Comparison of ENCODE assay signal across 6 cellular contexts in the genomic region with DNA sequence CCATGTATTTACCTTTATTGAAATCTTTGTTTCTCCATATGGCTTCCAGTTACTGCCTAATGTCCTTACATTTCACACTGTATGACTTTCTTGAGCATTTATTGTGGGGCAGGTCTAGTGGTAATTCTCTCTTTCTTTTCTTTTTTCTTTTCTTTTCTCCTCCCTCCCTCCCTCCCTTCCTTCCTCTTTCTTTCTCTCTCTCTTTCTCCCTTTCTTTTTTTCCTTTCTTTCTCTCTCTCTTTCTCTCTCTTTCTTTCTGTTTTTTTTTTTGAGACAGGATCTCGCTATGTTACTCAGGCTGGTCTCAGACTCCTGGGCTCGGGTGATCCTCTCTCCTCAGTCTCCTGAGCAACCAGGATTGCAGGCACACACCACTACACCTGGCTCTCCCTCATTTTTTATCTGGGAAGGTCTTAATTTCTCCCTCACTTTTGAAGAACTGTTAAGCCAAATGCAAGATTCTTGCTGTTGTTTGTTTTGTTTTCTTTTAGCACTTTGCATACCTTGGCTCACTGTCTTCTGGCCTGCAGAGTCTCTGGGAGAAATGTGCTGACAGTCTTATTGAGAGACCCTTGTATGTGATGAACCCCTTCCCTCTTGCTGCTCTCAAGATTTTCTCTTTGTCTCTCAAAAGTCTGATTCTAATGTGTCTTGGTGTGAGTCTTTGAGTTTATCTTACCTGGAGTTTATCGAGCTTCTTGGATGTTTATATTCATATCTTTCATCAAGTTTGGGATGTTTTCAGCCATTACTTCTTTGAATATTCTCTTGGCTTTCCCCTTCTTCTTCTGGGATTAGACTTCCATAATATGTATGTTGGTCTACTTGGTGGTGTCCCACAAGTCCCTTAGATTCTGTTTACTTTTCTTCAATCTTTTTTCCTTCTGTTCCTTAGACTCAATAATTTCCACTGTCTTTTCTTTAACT.
"Had no signal": no experiment of that assay in that cellular context is flagged by ENCODE, and none has a peak within 500 bp of the region (broad histone marks: within the 10 kb centered on the region; RNA-seq: fewer than 3 reads in every experiment).

No MANE protein-coding gene starts in this region.

- H2AFZ ChIP-seq: GM23338 had no signal

- H3K9ac ChIP-seq: KMS-11 had no signal

- H3K27ac Mint-ChIP-seq: GM23338, H9 had no signal

- H3K4me3 ChIP-seq: GM23338 had no signal

- ATAC-seq: GM23338 had no signal

- H3K4me3 Mint-ChIP-seq: GM23338, H9 had no signal

- H3K4me1 Mint-ChIP-seq: GM23338, H9 had no signal

- H3K4me2 ChIP-seq: GM23338, KMS-11 had no signal

- DNase-seq: H9, HCEC 1CT, IMR-90, KBM-7 had no signal

- H3K27ac ChIP-seq: KMS-11 had no signal
